ENCODE assay signal across 1 cellular context in the genomic region with DNA sequence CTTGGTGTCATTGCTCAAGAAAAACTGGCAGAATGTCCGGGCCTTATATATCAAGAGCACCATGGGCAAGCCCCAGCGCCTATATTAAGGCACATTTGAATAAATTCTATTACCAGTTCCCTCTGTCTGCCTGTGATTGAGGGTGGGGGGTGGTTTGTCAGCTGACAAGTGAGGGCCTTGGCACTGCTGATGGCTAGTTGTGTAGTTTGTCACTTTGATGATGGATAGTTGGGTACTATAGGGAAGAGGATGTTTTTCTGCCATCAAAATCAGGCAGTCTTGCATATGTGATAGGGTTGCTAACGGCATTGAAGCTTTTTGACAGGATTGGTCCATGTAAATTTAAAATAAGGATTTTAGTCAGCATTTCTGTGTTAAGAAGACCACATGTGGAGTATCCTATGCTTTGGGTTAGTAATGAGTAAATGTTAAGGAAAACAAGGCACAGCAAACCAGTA.
TF ChIP-seq lines count a peak whose summit lies in the region.

No MANE protein-coding gene starts in this region.

TF ChIP-seq in A549, 52 proteins besides CTCF, POLR2A, EP300 and RAD21:
- TF ChIP-seq RCOR1 (IDR thresholded peaks at IDR 0.05; ENCODE audit: low read depth, low read length) (no peak), HOXB13 (CRISPR knock-in tag; IDR thresholded peaks at IDR 0.05; ENCODE audit: low read depth) (no peak), JUN (IDR thresholded peaks at IDR 0.05) (no peak), TP53 (CRISPR knock-in tag; IDR thresholded peaks at IDR 0.05) (no peak), ZFP36 (IDR thresholded peaks at IDR 0.05; ENCODE audit: borderline replicate concordance, partially characterized antibody) (no peak)
- TF ChIP-seq, protein P1, sequence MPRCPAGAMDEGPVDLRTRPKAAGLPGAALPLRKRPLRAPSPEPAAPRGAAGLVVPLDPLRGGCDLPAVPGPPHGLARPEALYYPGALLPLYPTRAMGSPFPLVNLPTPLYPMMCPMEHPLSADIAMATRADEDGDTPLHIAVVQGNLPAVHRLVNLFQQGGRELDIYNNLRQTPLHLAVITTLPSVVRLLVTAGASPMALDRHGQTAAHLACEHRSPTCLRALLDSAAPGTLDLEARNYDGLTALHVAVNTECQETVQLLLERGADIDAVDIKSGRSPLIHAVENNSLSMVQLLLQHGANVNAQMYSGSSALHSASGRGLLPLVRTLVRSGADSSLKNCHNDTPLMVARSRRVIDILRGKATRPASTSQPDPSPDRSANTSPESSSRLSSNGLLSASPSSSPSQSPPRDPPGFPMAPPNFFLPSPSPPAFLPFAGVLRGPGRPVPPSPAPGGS (IDR thresholded peaks at IDR 0.05), result 0 out of 3 replicates have a peak, but pooled peaks have one; percentile 13
- TF ChIP-seq, protein P2, sequence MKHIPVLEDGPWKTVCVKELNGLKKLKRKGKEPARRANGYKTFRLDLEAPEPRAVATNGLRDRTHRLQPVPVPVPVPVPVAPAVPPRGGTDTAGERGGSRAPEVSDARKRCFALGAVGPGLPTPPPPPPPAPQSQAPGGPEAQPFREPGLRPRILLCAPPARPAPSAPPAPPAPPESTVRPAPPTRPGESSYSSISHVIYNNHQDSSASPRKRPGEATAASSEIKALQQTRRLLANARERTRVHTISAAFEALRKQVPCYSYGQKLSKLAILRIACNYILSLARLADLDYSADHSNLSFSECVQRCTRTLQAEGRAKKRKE (CRISPR knock-in tag; IDR thresholded peaks at IDR 0.05; ENCODE audit: low read depth), result no peak
- TF ChIP-seq, protein P3, sequence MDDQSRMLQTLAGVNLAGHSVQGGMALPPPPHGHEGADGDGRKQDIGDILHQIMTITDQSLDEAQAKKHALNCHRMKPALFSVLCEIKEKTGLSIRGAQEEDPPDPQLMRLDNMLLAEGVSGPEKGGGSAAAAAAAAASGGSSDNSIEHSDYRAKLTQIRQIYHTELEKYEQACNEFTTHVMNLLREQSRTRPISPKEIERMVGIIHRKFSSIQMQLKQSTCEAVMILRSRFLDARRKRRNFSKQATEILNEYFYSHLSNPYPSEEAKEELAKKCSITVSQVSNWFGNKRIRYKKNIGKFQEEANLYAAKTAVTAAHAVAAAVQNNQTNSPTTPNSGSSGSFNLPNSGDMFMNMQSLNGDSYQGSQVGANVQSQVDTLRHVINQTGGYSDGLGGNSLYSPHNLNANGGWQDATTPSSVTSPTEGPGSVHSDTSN (IDR thresholded peaks at IDR 0.05), result no peak
